Comparison of ENCODE assay signal across 34 cellular contexts in genomic region chr3:41943444-41943843, GRCh38.
"Had no signal": no experiment of that assay in that cellular context is flagged by ENCODE, and none has a peak within 500 bp of the region (broad histone marks: within the 10 kb centered on the region; RNA-seq: fewer than 3 reads in every experiment).

No MANE protein-coding gene starts in this region.

- H3K27ac Mint-ChIP-seq: activated B cell treated with CpG ODN at 0.5 μM for 24 hours; activated CD8-positive, alpha-beta T cell treated with anti-CD3 and anti-CD28 coated beads for 36 hours; activated naive CD8-positive, alpha-beta T cell; activated T-helper 17 cell treated with anti-CD3 and anti-CD28 coated beads, Interleukin-2, amount 50 U/mL, for 72 hours; dendritic cell treated with granulocyte-macrophage colony-stimulating factor and Interleukin-4, amounts not matched to agents 40 ng/mL and 50 ng/mL, for 4 days; endodermal cell; T-helper 17 cell; T-helper 2 cell treated with Interferon-gamma antibody and Interleukin-4, amounts not matched to agents 5 μg/mL and 100 μg/mL, for 36 hours had no signal

- H3K9me3 Mint-ChIP-seq: activated B cell treated with CpG ODN at 0.5 μM for 24 hours; activated T-cell treated with anti-CD3 and anti-CD28 coated beads, Interleukin-2, amount 50 U/mL, for 4 hours; activated T-helper 17 cell treated with anti-CD3 and anti-CD28 coated beads, Interleukin-2, amount 50 U/mL, for 72 hours; central memory CD8-positive, alpha-beta T cell; dendritic cell treated with granulocyte-macrophage colony-stimulating factor and Interleukin-4, amounts not matched to agents 40 ng/mL and 50 ng/mL, for 4 days; T-helper 2 cell treated with Interferon-gamma antibody and Interleukin-4, amounts not matched to agents 5 μg/mL and 100 μg/mL, for 36 hours had no signal

- H3K9me3 ChIP-seq: gastrocnemius medialis had no signal

- H3K27ac ChIP-seq: brain microvascular endothelial cell, coronary artery, dorsolateral prefrontal cortex, foreskin keratinocyte, gastrocnemius medialis, WERI-Rb-1 had no signal

- H3K4me3 ChIP-seq: coronary artery, dorsolateral prefrontal cortex, gastrocnemius medialis had no signal

- H3K4me3 Mint-ChIP-seq: activated B cell treated with CpG ODN at 0.5 μM for 24 hours; activated CD8-positive, alpha-beta T cell treated with anti-CD3 and anti-CD28 coated beads for 36 hours; activated naive CD8-positive, alpha-beta T cell; activated T-cell treated with anti-CD3 and anti-CD28 coated beads, Interleukin-2, amount 50 U/mL, for 4 hours; activated T-helper 17 cell treated with anti-CD3 and anti-CD28 coated beads, Interleukin-2, amount 50 U/mL, for 72 hours; central memory CD8-positive, alpha-beta T cell; dendritic cell treated with granulocyte-macrophage colony-stimulating factor and Interleukin-4, amounts not matched to agents 40 ng/mL and 50 ng/mL, for 4 days; endodermal cell; T-helper 17 cell; T-helper 2 cell treated with Interferon-gamma antibody and Interleukin-4, amounts not matched to agents 5 μg/mL and 100 μg/mL, for 36 hours had no signal

- ATAC-seq: activated CD4-positive, CD25-positive, alpha-beta regulatory T cell treated with anti-CD3 and anti-CD28 coated beads, Interleukin-2, amount 50 U/mL, for 24 hours; activated CD8-positive, alpha-beta T cell treated with anti-CD3 and anti-CD28 coated beads for 36 hours; activated T-cell treated with anti-CD3 and anti-CD28 coated beads, Interleukin-2, amount 50 U/mL, for 4 hours; activated T-helper 17 cell treated with anti-CD3 and anti-CD28 coated beads, Interleukin-2, amount 50 U/mL, for 72 hours; esophagus mucosa; foreskin keratinocyte; gastrocnemius medialis; T-helper 17 cell had no signal

- H3K4me1 Mint-ChIP-seq: activated B cell treated with CpG ODN at 0.5 μM for 24 hours; activated T-helper 17 cell treated with anti-CD3 and anti-CD28 coated beads, Interleukin-2, amount 50 U/mL, for 72 hours; endodermal cell had no signal

- FAIRE-seq: astrocyte, bronchial epithelial cell had no signal

- H3K27me3 Mint-ChIP-seq: activated B cell treated with CpG ODN at 0.5 μM for 24 hours; activated CD8-positive, alpha-beta T cell treated with anti-CD3 and anti-CD28 coated beads for 36 hours; activated naive CD8-positive, alpha-beta T cell; activated T-helper 17 cell treated with anti-CD3 and anti-CD28 coated beads, Interleukin-2, amount 50 U/mL, for 72 hours; central memory CD8-positive, alpha-beta T cell; dendritic cell treated with granulocyte-macrophage colony-stimulating factor and Interleukin-4, amounts not matched to agents 40 ng/mL and 50 ng/mL, for 4 days; T-helper 17 cell had no signal

- H3K4me1 ChIP-seq: foreskin keratinocyte, gastrocnemius medialis had no signal

- H3K36me3 ChIP-seq: brain microvascular endothelial cell, gastrocnemius medialis, WERI-Rb-1 had no signal

- H3K27me3 ChIP-seq: brain microvascular endothelial cell, dorsolateral prefrontal cortex, foreskin keratinocyte, gastrocnemius medialis had no signal

- DNase-seq: activated B cell treated with CpG ODN at 0.5 μM for 24 hours; activated CD4-positive, alpha-beta T cell treated with anti-CD3 and anti-CD28 coated beads for 48 hours; activated CD4-positive, alpha-beta T cell treated with anti-CD3 and anti-CD28 coated beads, Interleukin-2, amount 50 U/mL, for 1 hour; activated CD4-positive, alpha-beta T cell treated with anti-CD3 and anti-CD28 coated beads, Interleukin-2, amount 50 U/mL, for 48 hours; activated CD8-positive, alpha-beta memory T cell treated with anti-CD3 and anti-CD28 coated beads for 24 hours; activated CD8-positive, alpha-beta T cell treated with anti-CD3 and anti-CD28 coated beads for 36 hours; activated effector memory CD4-positive, alpha-beta T cell treated with Interleukin-2 at 50 U/mL for 16 hours; activated gamma-delta T cell treated with Interleukin-2 at 50 U/mL for 16 hours; activated naive CD4-positive, alpha-beta T cell treated with anti-CD3 and anti-CD28 coated beads, Interleukin-2, amount 50 U/mL, for 16 hours; activated naive CD4-positive, alpha-beta T cell treated with Interleukin-2 at 50 U/mL for 16 hours; activated T-cell treated with anti-CD3 and anti-CD28 coated beads, Interleukin-2, amount 50 U/mL, for 4 hours; amniotic stem cell; anterior cingulate cortex; brain microvascular endothelial cell; dorsolateral prefrontal cortex; effector memory CD4-positive, alpha-beta T cell; endodermal cell; foreskin keratinocyte; gastrocnemius medialis; glutamatergic neuron; T-helper 1 cell; T-helper 17 cell; T1000; WERI-Rb-1 had no signal
